Comparison of ENCODE assay signal across 21 cellular contexts in genomic region chr5:160475864-160476438, GRCh38. TPM values are rescaled to one million over a fixed set of nuclear protein-coding genes. Genes with fewer than 3 reads are reported as not detected.
DNase-seq lines count a peak whose midpoint lies in the region; ATAC-seq and TF ChIP-seq lines count a peak whose summit lies in the region.
"Had no signal": no experiment of that assay in that cellular context is flagged by ENCODE, and none has a peak within 500 bp of the region (broad histone marks: within the 10 kb centered on the region; RNA-seq: fewer than 3 reads in every experiment).

No MANE protein-coding gene starts in this region.

- no peak for DNase-seq in activated CD8-positive, alpha-beta T cell treated with anti-CD3 and anti-CD28 coated beads for 36 hours
- no peak for DNase-seq in activated CD8-positive, alpha-beta T cell treated with anti-CD3 and anti-CD28 coated beads, Interleukin-2, amount 10 ng/mL, durations not matched to agents 7 days and 5 days
- DNase-seq in H9: no peak
- no peak for DNase-seq in brain microvascular endothelial cell
- DNase-seq in activated CD8-positive, alpha-beta memory T cell treated with anti-CD3 and anti-CD28 coated beads, Interleukin-2, amount 50 U/mL, for 4 hours: no peak
- DNase-seq: activated B cell treated with CpG ODN at 0.5 μM for 24 hours; activated gamma-delta T cell treated with Interleukin-2 at 50 U/mL for 16 hours; central memory CD4-positive, alpha-beta T cell; DMS153; foreskin melanocyte; MV-4-11; NCI-H187; NCI-H2227 treated with DMSO at 0.1 percent for 48 hours; PC-9; posterior cingulate gyrus had no signal

- H3T11ph ChIP-seq in H9 (ENCODE audit: low read length): no peak overlapping the region

- no peak overlapping the region for H3K23ac ChIP-seq in H9 (ENCODE audit: insufficient read length, low read depth, low read length)

- no peak overlapping the region for H2BK12ac ChIP-seq in H9 (ENCODE audit: insufficient read length, low read depth, low read length)

- no peak overlapping the region for H3K9ac ChIP-seq in H9 (ENCODE audit: extremely low read depth, insufficient read length, low read length)
- peak overlapping the region; percentile 26 for H3K9ac ChIP-seq in mucosa of stomach (ENCODE audit: low read length)
- H3K9ac ChIP-seq: BLaER1 treated with 17β-estradiol and CSF1 and Interleukin-3, amounts not matched to agents 10 nM and 100 nM had no signal

- H4K20me1 ChIP-seq in H9 (ENCODE audit: control insufficient read depth, insufficient read depth, insufficient read length): no peaks in the 10 kb centered on the region

- POLR2A ChIA-PET in activated CD8-positive, alpha-beta T cell treated with anti-CD3 and anti-CD28 coated beads for 36 hours (lab: Charles Lee): no interaction called here
- POLR2A ChIA-PET in activated CD8-positive, alpha-beta T cell treated with anti-CD3 and anti-CD28 coated beads, Interleukin-2, amount 10 ng/mL, durations not matched to agents 7 days and 5 days (lab: Charles Lee): no interaction called here

- no peak for ATAC-seq in activated CD8-positive, alpha-beta T cell treated with anti-CD3 and anti-CD28 coated beads for 36 hours
- ATAC-seq in activated CD8-positive, alpha-beta T cell treated with anti-CD3 and anti-CD28 coated beads, Interleukin-2, amount 10 ng/mL, durations not matched to agents 7 days and 5 days: no peak
- ATAC-seq in HG03280 (IDR thresholded peaks at IDR 0.05; ENCODE audit: unreplicated experiment) (no peak), HG03354 (IDR thresholded peaks at IDR 0.05; ENCODE audit: poor library complexity, severe bottlenecking, unreplicated experiment) (no peak)
- ATAC-seq: K562; stimulated activated effector memory CD8-positive, alpha-beta T cell treated with anti-CD3 and anti-CD28 coated beads, Interleukin-12 subunit alpha, Interleukin-12 subunit beta, amount 100 ng/mL, for 72 hours had no signal

- no peak overlapping the region for H4K5ac ChIP-seq in H9 (ENCODE audit: insufficient read length, low read depth, low read length)

- H3K27ac Mint-ChIP-seq in activated CD8-positive, alpha-beta T cell treated with anti-CD3 and anti-CD28 coated beads for 36 hours: peak overlapping the region; percentile 65
- H3K27ac Mint-ChIP-seq in activated CD8-positive, alpha-beta T cell treated with anti-CD3 and anti-CD28 coated beads, Interleukin-2, amount 10 ng/mL, durations not matched to agents 7 days and 5 days: no peak overlapping the region
- H3K27ac Mint-ChIP-seq in H9: peak overlapping the region in 2 of 3 experiments; percentile 41 to 62; a peak in 4 of 7 replicates
- H3K27ac Mint-ChIP-seq: activated B cell treated with CpG ODN at 0.5 μM for 24 hours; stimulated activated effector memory CD8-positive, alpha-beta T cell treated with anti-CD3 and anti-CD28 coated beads, Interleukin-12 subunit alpha, Interleukin-12 subunit beta, amount 100 ng/mL, for 72 hours had no signal

- no peak overlapping the region for H3K4me2 ChIP-seq in H9 (ENCODE audit: insufficient read depth, insufficient read length, low read length)
- H3K4me2 ChIP-seq: PC-9 had no signal

- CTCF ChIA-PET in activated CD8-positive, alpha-beta T cell treated with anti-CD3 and anti-CD28 coated beads for 36 hours (lab: Charles Lee): interaction anchor here (3.9 kb wide), 1 partner anchor 37 kb away, joined by 35 read pairs; no protein-coding TSS in a partner anchor
- CTCF ChIA-PET in activated CD8-positive, alpha-beta T cell treated with anti-CD3 and anti-CD28 coated beads, Interleukin-2, amount 10 ng/mL, durations not matched to agents 7 days and 5 days (lab: Charles Lee): interaction anchor here (0.6 to 3.4 kb wide), 6 partner anchors 25 to 58 kb away, joined by 3 to 54 read pairs (median 4); no protein-coding TSS in a partner anchor

- H3K4me1 ChIP-seq in H9 (ENCODE audit: insufficient read depth, low read length) (peaks cover 12% of the 10 kb centered on the region; the same call in 1 of the 2 replicates), mucosa of stomach (ENCODE audit: control insufficient read depth, insufficient read depth, low read length) (peaks cover 33% of the 10 kb centered on the region)

- no peaks in the 10 kb centered on the region for H3K79me1 ChIP-seq in H9 (ENCODE audit: insufficient read depth, low read depth, low read length, poor library complexity, severe bottlenecking)

- H3K23me2 ChIP-seq in H9 (ENCODE audit: insufficient read length, low read depth, low read length, poor library complexity, severe bottlenecking): no peaks in the 10 kb centered on the region

- peaks cover 64% of the 10 kb centered on the region for H3K4me1 Mint-ChIP-seq in activated CD8-positive, alpha-beta T cell treated with anti-CD3 and anti-CD28 coated beads for 36 hours (ENCODE audit: low read depth)
- H3K4me1 Mint-ChIP-seq in activated CD8-positive, alpha-beta T cell treated with anti-CD3 and anti-CD28 coated beads, Interleukin-2, amount 10 ng/mL, durations not matched to agents 7 days and 5 days (ENCODE audit: low read depth): peaks cover 60% of the 10 kb centered on the region
- H3K4me1 Mint-ChIP-seq in H9: peaks cover 22 to 38% of the 10 kb centered on the region in 2 experiments

- H3K4ac ChIP-seq in H9 (ENCODE audit: low read depth, low read length): no peak overlapping the region

- no peak overlapping the region for H2AK5ac ChIP-seq in H9 (ENCODE audit: insufficient read length, low read length)

- H2AFZ ChIP-seq in H9 (ENCODE audit: low read length): no peak overlapping the region
- H2AFZ ChIP-seq: PC-9 had no signal

- H3K4me3 Mint-ChIP-seq in activated CD8-positive, alpha-beta T cell treated with anti-CD3 and anti-CD28 coated beads for 36 hours: no peak overlapping the region
- no peak overlapping the region for H3K4me3 Mint-ChIP-seq in activated CD8-positive, alpha-beta T cell treated with anti-CD3 and anti-CD28 coated beads, Interleukin-2, amount 10 ng/mL, durations not matched to agents 7 days and 5 days
- no peak overlapping the region for H3K4me3 Mint-ChIP-seq in H9
- H3K4me3 Mint-ChIP-seq: activated B cell treated with CpG ODN at 0.5 μM for 24 hours had no signal

- H4K8ac ChIP-seq in H9 (replicated peaks; ENCODE audit: insufficient read length, low read depth, low read length): no peak overlapping the region

- H3K27ac ChIP-seq in H9 (ENCODE audit: insufficient read length, low read depth, low read length) (no peak overlapping the region), brain microvascular endothelial cell (peak overlapping the region; percentile 17)
- H3K27ac ChIP-seq: BLaER1 treated with 17β-estradiol and CSF1 and Interleukin-3, amounts not matched to agents 10 nM and 100 nM; PC-9 had no signal

- H4K91ac ChIP-seq in H9 (ENCODE audit: insufficient read length, low read depth, low read length): no peak overlapping the region

- H3K4me3 ChIP-seq in brain microvascular endothelial cell (ENCODE audit: low read depth, low read length) (no peak overlapping the region), mucosa of stomach (ENCODE audit: low read length) (no peak overlapping the region)
- H3K4me3 ChIP-seq: BLaER1 treated with 17β-estradiol and CSF1 and Interleukin-3, amounts not matched to agents 10 nM and 100 nM; K562; PC-9 had no signal

- H3K9me3 ChIP-seq in H9 (ENCODE audit: control insufficient read depth, low read depth, low read length): no peaks in the 10 kb centered on the region
- H3K9me3 ChIP-seq in mucosa of stomach (ENCODE audit: control insufficient read depth, low read length): no peaks in the 10 kb centered on the region
- H3K9me3 ChIP-seq: BLaER1 treated with 17β-estradiol and CSF1 and Interleukin-3, amounts not matched to agents 10 nM and 100 nM had no signal

- no peaks in the 10 kb centered on the region for H3K27me3 ChIP-seq in H9 (ENCODE audit: insufficient read depth, low read length)
- H3K27me3 ChIP-seq in brain microvascular endothelial cell (replicated peaks): no peaks in the 10 kb centered on the region
- H3K27me3 ChIP-seq in mucosa of stomach (ENCODE audit: control insufficient read depth, insufficient read depth, low read length): no peaks in the 10 kb centered on the region
- H3K27me3 ChIP-seq: BLaER1 treated with 17β-estradiol and CSF1 and Interleukin-3, amounts not matched to agents 10 nM and 100 nM had no signal

- peaks cover 72% of the 10 kb centered on the region for H3K36me3 Mint-ChIP-seq in activated CD8-positive, alpha-beta T cell treated with anti-CD3 and anti-CD28 coated beads for 36 hours (ENCODE audit: low read depth)
- peaks cover 17% of the 10 kb centered on the region for H3K36me3 Mint-ChIP-seq in activated CD8-positive, alpha-beta T cell treated with anti-CD3 and anti-CD28 coated beads, Interleukin-2, amount 10 ng/mL, durations not matched to agents 7 days and 5 days (ENCODE audit: low read depth)
- peaks cover 0 to 1% (median 0%) of the 10 kb centered on the region in 3 experiments; a peak in 1 of 7 replicates for H3K36me3 Mint-ChIP-seq in H9 (ENCODE audit: insufficient read depth in 1 of 3, low read depth in 3 of 3)

- H3K18ac ChIP-seq in H9 (ENCODE audit: insufficient read length, low read depth, low read length): no peak overlapping the region

- no peak overlapping the region; the same call in 1 of the 2 replicates for H3K14ac ChIP-seq in H9 (ENCODE audit: insufficient read depth, low read length)

- H2BK120ac ChIP-seq in H9 (ENCODE audit: low read depth, low read length, poor library complexity, severe bottlenecking): no peak overlapping the region

- no peak overlapping the region for H2BK15ac ChIP-seq in H9 (ENCODE audit: low read depth, low read length)

- intact Hi-C loops in activated CD8-positive, alpha-beta T cell treated with anti-CD3 and anti-CD28 coated beads for 36 hours (cut with micrococcal nuclease): no loop called here

- H2BK20ac ChIP-seq in H9 (ENCODE audit: low read depth, low read length, poor library complexity, severe bottlenecking): no peak overlapping the region

- no peaks in the 10 kb centered on the region for H3K9me3 Mint-ChIP-seq in activated CD8-positive, alpha-beta T cell treated with anti-CD3 and anti-CD28 coated beads for 36 hours
- H3K9me3 Mint-ChIP-seq in activated CD8-positive, alpha-beta T cell treated with anti-CD3 and anti-CD28 coated beads, Interleukin-2, amount 10 ng/mL, durations not matched to agents 7 days and 5 days (ENCODE audit: insufficient read depth): no peaks in the 10 kb centered on the region
- H3K9me3 Mint-ChIP-seq in H9: no peaks in the 10 kb centered on the region
- H3K9me3 Mint-ChIP-seq: activated B cell treated with CpG ODN at 0.5 μM for 24 hours; stimulated activated effector memory CD8-positive, alpha-beta T cell treated with anti-CD3 and anti-CD28 coated beads, Interleukin-12 subunit alpha, Interleukin-12 subunit beta, amount 100 ng/mL, for 72 hours had no signal

- no peak overlapping the region for H3K56ac ChIP-seq in H9 (ENCODE audit: insufficient read length, low read depth, low read length)

- TF ChIP-seq CTCF in activated CD8-positive, alpha-beta T cell treated with anti-CD3 and anti-CD28 coated beads for 36 hours (IDR thresholded peaks at IDR 0.05): no peak
- no peak for TF ChIP-seq CTCF in H9 (conservative IDR thresholded peaks at IDR 0.05)
- TF ChIP-seq CTCF in brain microvascular endothelial cell (IDR thresholded peaks at IDR 0.05; ENCODE audit: low read depth, low read length, missing control alignments): no peak

- H3K27me3 Mint-ChIP-seq in activated CD8-positive, alpha-beta T cell treated with anti-CD3 and anti-CD28 coated beads for 36 hours: no peaks in the 10 kb centered on the region
- H3K27me3 Mint-ChIP-seq in activated CD8-positive, alpha-beta T cell treated with anti-CD3 and anti-CD28 coated beads, Interleukin-2, amount 10 ng/mL, durations not matched to agents 7 days and 5 days (ENCODE audit: low read depth): no peaks in the 10 kb centered on the region
- H3K27me3 Mint-ChIP-seq in H9 (ENCODE audit: low read depth): no peaks in the 10 kb centered on the region
- H3K27me3 Mint-ChIP-seq: activated B cell treated with CpG ODN at 0.5 μM for 24 hours had no signal

- in situ Hi-C loops in brain microvascular endothelial cell (cut with HindIII; ENCODE audit: low pct_ligation_motif_present, low sequenced_read_pairs): no loop called here

- no peaks in the 10 kb centered on the region for H3K79me2 ChIP-seq in H9 (ENCODE audit: insufficient read depth, low read length)

- WGBS in H9 (ENCODE audit: extremely low coverage, insufficient read length, low lambda C conversion rate): no CpG with 5 or more reads among the region's 7 CpGs

- H2BK5ac ChIP-seq in H9 (ENCODE audit: insufficient read length, low read length): no peak overlapping the region

- peaks cover 6% of the 10 kb centered on the region for H3K36me3 ChIP-seq in brain microvascular endothelial cell (replicated peaks)
- H3K36me3 ChIP-seq in mucosa of stomach (ENCODE audit: control insufficient read depth, insufficient read depth, low read length): no peaks in the 10 kb centered on the region

RNA-seq across cellular contexts. Expression of gene PTTG1, which starts 54.3 kb away (rescaled TPM):
- 100 to 1,000 TPM; 132 to 139 TPM for total RNA-seq in activated CD8-positive, alpha-beta T cell treated with anti-CD3 and anti-CD28 coated beads for 36 hours
- total RNA-seq in activated CD8-positive, alpha-beta T cell treated with anti-CD3 and anti-CD28 coated beads, Interleukin-2, amount 10 ng/mL, durations not matched to agents 7 days and 5 days: 100 to 1,000 TPM; 138 to 140 TPM
- 263 and 279 TPM in 2 replicates for total RNA-seq in H9 (2021)

RNA-seq across cellular contexts. Expression of gene SLU7, which starts 57.1 kb away (rescaled TPM):
- 10 to 100 TPM; 38.4 to 40.9 TPM for total RNA-seq in activated CD8-positive, alpha-beta T cell treated with anti-CD3 and anti-CD28 coated beads for 36 hours
- total RNA-seq in activated CD8-positive, alpha-beta T cell treated with anti-CD3 and anti-CD28 coated beads, Interleukin-2, amount 10 ng/mL, durations not matched to agents 7 days and 5 days: 10 to 100 TPM; 41.0 to 46.9 TPM
- total RNA-seq in H9 (2021): 33.3 and 40.4 TPM in 2 replicates
